Comparison of ENCODE assay signal across 8 cellular contexts in genomic region chr4:128220286-128221235, GRCh38.
DNase-seq lines count a peak whose midpoint lies in the region; ATAC-seq and TF ChIP-seq lines count a peak whose summit lies in the region.

No MANE protein-coding gene starts in this region.

- intact Hi-C loops in heart right ventricle (cut with DNase I) (no loop called here), cardiac septum (cut with DNase I) (no loop called here), posterior cingulate gyrus (cut with DNase I) (no loop called here)

- H3K27me3 ChIP-seq in heart right ventricle (no peaks in the 10 kb centered on the region), Peyer's patch (no peaks in the 10 kb centered on the region), foreskin keratinocyte (no peaks in the 10 kb centered on the region)

- no peak overlapping the region for H3K4me3 ChIP-seq in heart right ventricle
- H3K4me3 ChIP-seq in Peyer's patch = no peak overlapping the region

- no peak for TF ChIP-seq POLR2A in Peyer's patch (IDR thresholded peaks at IDR 0.05)

- ATAC-seq in heart right ventricle (peak in 1 of 8 donors; percentile 37), HG02981 (IDR thresholded peaks at IDR 0.05; ENCODE audit: unreplicated experiment) (peak; percentile 88), foreskin keratinocyte (peak; percentile 96), HG02840 (IDR thresholded peaks at IDR 0.05; ENCODE audit: low FRiP score, unreplicated experiment) (no peak)

- DNase-seq in heart right ventricle (no peak), cardiac septum (ENCODE audit: low spot score) (no peak), Peyer's patch (no peak), foreskin keratinocyte (peak; percentile 40 to 74), posterior cingulate gyrus (no peak), OCI-M2 (lab: John Stamatoyannopoulos, UW; ENCODE audit: unreplicated experiment) (no peak)

- H3K27ac ChIP-seq in heart right ventricle (no peak overlapping the region), Peyer's patch (no peak overlapping the region), foreskin keratinocyte (no peak overlapping the region)

- WGBS in heart right ventricle, 2 donors = 41 to 49% methylated on average over 8 of the region's 8 CpGs

- H3K4me1 ChIP-seq in heart right ventricle (peaks cover 0 to 10% (median 0%) of the 10 kb centered on the region in 9 donors), Peyer's patch (no peaks in the 10 kb centered on the region), foreskin keratinocyte (peaks cover 14% of the 10 kb centered on the region)

- TF ChIP-seq CTCF in heart right ventricle (IDR thresholded peaks at IDR 0.05) (peak in 7 of 9 donors; percentile 19 to 49 (median 41)), Peyer's patch (IDR thresholded peaks at IDR 0.05) (peak in 4 of 6 experiments; percentile 22 to 43 (median 32)), foreskin keratinocyte (conservative IDR thresholded peaks at IDR 0.05) (peak; percentile 72)

- H3K9me3 ChIP-seq in heart right ventricle (no peaks in the 10 kb centered on the region), Peyer's patch (no peaks in the 10 kb centered on the region)

- H3K36me3 ChIP-seq in heart right ventricle (no peaks in the 10 kb centered on the region), Peyer's patch (no peaks in the 10 kb centered on the region)

Comparison
In these comparisons a context has a peak if more than half of its experiments do, and no peak if none do; other contexts are left out.
1. DNase-seq: peak in foreskin keratinocyte (2 of 2); none in heart right ventricle (0 of 2), cardiac septum (single experiment), Peyer's patch (0 of 3), posterior cingulate gyrus (0 of 10) and OCI-M2 (single experiment).
2. Peak in every context shown above with its lines, with median percentiles within 50 percentile points of each other: CTCF ChIP-seq.